8 cellular contexts compared by ENCODE assay signal in the genomic region with DNA sequence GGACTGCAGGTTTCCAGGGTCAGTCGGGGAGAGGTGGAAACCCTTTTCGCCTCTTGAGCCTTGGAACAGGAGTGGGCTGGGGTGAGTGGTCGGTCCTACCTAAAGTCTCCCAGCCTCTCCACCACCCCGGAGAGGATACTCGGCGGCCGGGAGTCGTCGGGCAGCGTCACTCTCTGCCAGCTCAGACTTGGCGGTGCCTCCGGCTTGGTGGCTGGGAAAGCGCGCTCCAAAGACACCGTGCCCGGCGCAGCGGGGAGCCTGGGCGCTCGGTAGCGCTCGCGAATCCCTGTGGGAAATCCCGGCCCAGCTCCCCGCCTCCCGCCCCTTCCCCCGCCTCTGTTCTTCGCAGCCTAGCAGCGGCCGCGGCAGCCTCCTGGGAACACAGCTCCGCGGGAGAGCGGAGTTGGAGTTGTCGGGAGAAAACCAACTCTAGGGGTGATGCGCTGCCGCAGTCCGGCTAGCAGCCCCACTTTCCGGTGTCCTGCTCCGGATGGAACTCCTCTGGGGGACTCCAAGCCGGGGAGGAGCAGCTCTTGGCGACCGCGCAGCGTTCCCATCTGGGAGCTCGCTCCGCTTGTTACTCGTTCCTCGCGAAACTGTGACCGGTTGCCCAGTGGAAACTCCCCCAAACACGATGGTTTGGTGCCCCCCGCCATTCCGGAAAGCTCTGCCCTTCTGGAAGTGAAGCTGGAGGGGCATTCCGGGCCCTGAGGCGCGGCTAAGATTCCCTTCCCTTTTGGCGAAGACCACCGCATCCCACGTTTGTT. TPM values are rescaled to one million over a fixed set of nuclear protein-coding genes. Genes with fewer than 3 reads are reported as not detected.
A peak's percentile ranks its signal among the peaks of the same experiment; 100 is the strongest.
DNase-seq lines count a peak whose midpoint lies in the region; ATAC-seq lines count a peak whose summit lies in the region.

No MANE protein-coding gene starts in this region.

- H3K27me3 ChIP-seq in SJCRH30 (no peaks in the 10 kb centered on the region), iPS-15b (ENCODE audit: control insufficient read depth, insufficient read depth, low read length) (peaks cover 59% of the 10 kb centered on the region), stomach smooth muscle (ENCODE audit: control insufficient read depth in 1 of 2, insufficient read depth in 2 of 2, low read length in 2 of 2) (peaks cover 14 to 26% of the 10 kb centered on the region in 2 donors)

- H3K4me1 ChIP-seq in SJCRH30: no peaks in the 10 kb centered on the region
- peaks cover 2% of the 10 kb centered on the region for H3K4me1 ChIP-seq in iPS-15b (ENCODE audit: control insufficient read depth, insufficient read depth, low read length)
- H3K4me1 ChIP-seq in stomach smooth muscle (ENCODE audit: control insufficient read depth, insufficient read depth, low read length): peaks cover 41% of the 10 kb centered on the region

- H3K27ac ChIP-seq in SJCRH30: no peak overlapping the region
- H3K27ac ChIP-seq in stomach smooth muscle (ENCODE audit: low read length): no peak overlapping the region

- DNase-seq in NCI-H510A (lab: John Stamatoyannopoulos, UW) (peak; percentile 28), NCI-H510A treated with DMSO at 0.1 percent for 48 hours (lab: John Stamatoyannopoulos, UW) (no peak), SJCRH30 (peak; percentile 19 to 34)
- DNase-seq in activated naive CD4-positive, alpha-beta T cell treated with anti-CD3 and anti-CD28 coated beads, Interleukin-2, amount 50 U/mL, for 16 hours: no peak

- H3K4me3 ChIP-seq in SJCRH30: peak overlapping the region; percentile 62
- H3K4me3 ChIP-seq in iPS-15b (ENCODE audit: low read depth, low read length): peak overlapping the region; percentile 70
- H3K4me3 ChIP-seq in stomach smooth muscle (ENCODE audit: low read length in 2 of 2): peak overlapping the region; percentile 79 to 81

- no peak for ATAC-seq in GM21529 (IDR thresholded peaks at IDR 0.05; ENCODE audit: unreplicated experiment)
- ATAC-seq in GM21367 (IDR thresholded peaks at IDR 0.05; ENCODE audit: unreplicated experiment): no peak

- H3K9me3 ChIP-seq in SJCRH30 (replicated peaks) (no peaks in the 10 kb centered on the region), iPS-15b (ENCODE audit: control insufficient read depth, insufficient read depth, low read length) (no peaks in the 10 kb centered on the region), stomach smooth muscle (ENCODE audit: control insufficient read depth in 2 of 2, low read length in 2 of 2) (no peaks in the 10 kb centered on the region)

- H3K36me3 ChIP-seq in SJCRH30: no peaks in the 10 kb centered on the region
- H3K36me3 ChIP-seq in iPS-15b (ENCODE audit: control insufficient read depth, insufficient read depth, low read length): no peaks in the 10 kb centered on the region
- no peaks in the 10 kb centered on the region for H3K36me3 ChIP-seq in stomach smooth muscle (ENCODE audit: control insufficient read depth in 2 of 2, insufficient read depth in 2 of 2, low read length in 2 of 2)

- H3K9ac ChIP-seq in iPS-15b (ENCODE audit: low read depth, low read length): peak overlapping the region; percentile 37
- H3K9ac ChIP-seq in stomach smooth muscle (ENCODE audit: low read length in 2 of 2): peak overlapping the region in 1 of 2 donors; percentile 76

RNA-seq across cellular contexts. Expression of gene EPHB1, which starts 1.4 kb away (rescaled TPM):
- total RNA-seq in SJCRH30 (2014; rRNA removed; shearing (Covaris generic)): 2.1 and 2.5 TPM in 2 replicates

Comparison
In these comparisons a context has a peak if more than half of its experiments do, and no peak if none do; other contexts are left out.
1. DNase-seq: peak in NCI-H510A (single experiment) and SJCRH30 (2 of 2); none in NCI-H510A treated with DMSO at 0.1 percent for 48 hours (single experiment) and activated naive CD4-positive, alpha-beta T cell treated with anti-CD3 and anti-CD28 coated beads, Interleukin-2, amount 50 U/mL, for 16 hours (single experiment).
2. Peak in every context shown above with its lines, with median percentiles within 50 percentile points of each other: H3K4me3 ChIP-seq.